In genomic region chr17:79871131-79871530, GRCh38 we compare ENCODE assay signal across 21 cellular contexts.
"Had no signal": no experiment of that assay in that cellular context is flagged by ENCODE, and none has a peak within 500 bp of the region (broad histone marks: within the 10 kb centered on the region; RNA-seq: fewer than 3 reads in every experiment).

No MANE protein-coding gene starts in this region.

- ATAC-seq: gastrocnemius medialis; naive thymus-derived CD4-positive, alpha-beta T cell; psoas muscle; right cardiac atrium; stimulated activated naive CD8-positive, alpha-beta T cell treated with anti-CD3 and anti-CD28 coated beads, Interleukin-15, Interleukin-2, amounts not matched to agents 100 U/mL and 50 U/mL, for 24 hours had no signal

- DNase-seq: cerebellar nuclear complex; dorsolateral prefrontal cortex; effector CD4-positive, alpha-beta T cell; foreskin fibroblast; gastrocnemius medialis; islet precursor cell; mesendoderm; midbrain; naive thymus-derived CD4-positive, alpha-beta T cell; nucleus accumbens; ovary; psoas muscle; sigmoid colon; stimulated activated CD4-positive, alpha-beta T cell treated with anti-CD3 and anti-CD28 coated beads, Interleukin-4, amount 100 ng/mL, for 4 hours; stimulated activated naive CD8-positive, alpha-beta T cell treated with anti-CD3 and anti-CD28 coated beads, Interleukin-15, Interleukin-2, amounts not matched to agents 100 U/mL and 50 U/mL, for 24 hours; substantia nigra; testis; tibial artery; uterus had no signal

- H3K4me2 ChIP-seq: neural progenitor cell had no signal

- H3K36me3 ChIP-seq: gastrocnemius medialis, neural progenitor cell, ovary, sigmoid colon, tibial artery, uterus had no signal

- H3K27me3 ChIP-seq: dorsolateral prefrontal cortex, neural progenitor cell, ovary, testis, uterus had no signal

- H3K9me3 ChIP-seq: gastrocnemius medialis, ovary, psoas muscle, sigmoid colon, testis, tibial artery, uterus had no signal

- H3K4me1 ChIP-seq: gastrocnemius medialis, psoas muscle, sigmoid colon, testis, tibial artery, uterus had no signal

- H3K4me3 ChIP-seq: dorsolateral prefrontal cortex, gastrocnemius medialis, neural progenitor cell, ovary, psoas muscle, sigmoid colon, testis, tibial artery, uterus had no signal

- H3K27ac ChIP-seq: dorsolateral prefrontal cortex, gastrocnemius medialis, neural progenitor cell, ovary, psoas muscle, sigmoid colon, testis, tibial artery, uterus had no signal

- H2AFZ ChIP-seq: neural progenitor cell had no signal

- H3K9ac ChIP-seq: neural progenitor cell had no signal
